In the genomic region with DNA sequence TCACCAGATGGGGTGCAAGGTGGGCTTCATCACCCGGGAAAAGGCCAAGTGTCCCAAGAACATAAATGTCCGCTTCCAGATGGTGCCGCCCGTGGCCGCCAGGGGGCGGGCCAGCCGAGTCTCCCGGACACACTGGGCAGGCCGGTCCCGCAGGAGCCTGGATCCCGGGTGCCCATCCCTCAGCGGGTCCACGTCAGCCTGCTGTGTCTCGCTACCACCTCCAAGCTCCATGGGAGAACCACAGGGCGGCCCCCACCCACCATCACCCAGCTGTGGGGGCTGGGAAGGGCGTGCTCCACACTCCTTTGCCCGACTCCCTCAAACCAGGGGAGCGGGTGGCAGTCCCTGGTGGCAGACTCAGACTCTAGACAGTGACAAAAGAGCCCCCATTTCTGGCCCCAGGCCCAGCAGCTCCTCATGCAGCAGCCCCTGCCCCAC, we compare ENCODE assay signal across 8 cellular contexts. TPM values are rescaled to one million over a fixed set of nuclear protein-coding genes. Genes with fewer than 3 reads are reported as not detected.
DNase-seq lines count a peak whose midpoint lies in the region; ATAC-seq and TF ChIP-seq lines count a peak whose summit lies in the region.

No MANE protein-coding gene starts in this region.

- H3K27me3 ChIP-seq in endodermal cell (ENCODE audit: control insufficient read depth, insufficient read depth, low read length, poor library complexity, severe bottlenecking), result no peaks in the 10 kb centered on the region

- peak; percentile 37 for ATAC-seq in stimulated activated naive CD8-positive, alpha-beta T cell treated with anti-CD3 and anti-CD28 coated beads, Interleukin-15, amount 100 ng/mL, for 72 hours

- no peak overlapping the region for H3K4me3 ChIP-seq in endodermal cell (ENCODE audit: low read length)

- TF ChIP-seq CTCF in endodermal cell (conservative IDR thresholded peaks at IDR 0.05), result peak; percentile 98

- 18 to 36% methylated on average over 2 to 18 of the region's 18 CpGs for WGBS in endodermal cell (ENCODE audit: insufficient coverage in 1 of 2, insufficient read length in 1 of 2), 2 experiments

- peaks cover 3% of the 10 kb centered on the region for H3K4me1 ChIP-seq in endodermal cell (ENCODE audit: control insufficient read depth, insufficient read depth, low read length)

- no peaks in the 10 kb centered on the region for H3K9me3 Mint-ChIP-seq in endodermal cell
- H3K9me3 Mint-ChIP-seq in stimulated activated naive CD8-positive, alpha-beta T cell treated with anti-CD3 and anti-CD28 coated beads, Interleukin-15, amount 100 ng/mL, for 72 hours, result no peaks in the 10 kb centered on the region

- no peaks in the 10 kb centered on the region for H3K36me3 Mint-ChIP-seq in endodermal cell (ENCODE audit: low read depth)

- no peak overlapping the region for H3K27ac ChIP-seq in endodermal cell (ENCODE audit: low read depth, low read length)

- H3K36me3 ChIP-seq in endodermal cell (ENCODE audit: control insufficient read depth, insufficient read depth, low read length), result no peaks in the 10 kb centered on the region

- no peak overlapping the region for H3K4me3 Mint-ChIP-seq in endodermal cell
- H3K4me3 Mint-ChIP-seq in stimulated activated naive CD8-positive, alpha-beta T cell treated with anti-CD3 and anti-CD28 coated beads, Interleukin-15, amount 100 ng/mL, for 72 hours, result no peak overlapping the region

- H3K9ac ChIP-seq in endodermal cell (ENCODE audit: extremely low read depth, low read length, poor library complexity, severe bottlenecking), result no peak overlapping the region

- H3K9me3 ChIP-seq in endodermal cell (ENCODE audit: control insufficient read depth, low read length), result no peaks in the 10 kb centered on the region

- peak; percentile 32 for DNase-seq in NK-92 treated with Interleukin-12 subunit alpha and Interleukin-12 subunit beta, amount 100 ng/mL, for 24 hours (lab: John Stamatoyannopoulos, UW)
- no peak for DNase-seq in NK-92 (lab: John Stamatoyannopoulos, UW; ENCODE audit: unreplicated experiment)
- DNase-seq in NCI-H345 treated with DMSO at 0.1 percent for 48 hours (lab: John Stamatoyannopoulos, UW; ENCODE audit: unreplicated experiment), result peak; percentile 27
- DNase-seq in activated CD8-positive, alpha-beta memory T cell treated with anti-CD3 and anti-CD28 coated beads for 48 hours (ENCODE audit: low read depth in 2 of 3, low spot score in 2 of 3), result peak in 2 of 3 experiments; percentile 51 to 57
- peak; percentile 93 for DNase-seq in endodermal cell
- DNase-seq in mucosa of gallbladder (ENCODE audit: low spot score), result peak; percentile 75
- DNase-seq in stimulated activated naive CD8-positive, alpha-beta T cell treated with anti-CD3 and anti-CD28 coated beads, Interleukin-15, amount 100 ng/mL, for 72 hours, result peak in 1 of 2 donors; percentile 61
- no peak for DNase-seq in A172 (ENCODE audit: low spot score)

- H3K4me1 Mint-ChIP-seq in endodermal cell, result no peaks in the 10 kb centered on the region
- H3K4me1 Mint-ChIP-seq in stimulated activated naive CD8-positive, alpha-beta T cell treated with anti-CD3 and anti-CD28 coated beads, Interleukin-15, amount 100 ng/mL, for 72 hours, result peaks cover 52% of the 10 kb centered on the region

- H3K27ac Mint-ChIP-seq in endodermal cell, result no peak overlapping the region
- H3K27ac Mint-ChIP-seq in stimulated activated naive CD8-positive, alpha-beta T cell treated with anti-CD3 and anti-CD28 coated beads, Interleukin-15, amount 100 ng/mL, for 72 hours, result no peak overlapping the region

- H3K27me3 Mint-ChIP-seq in endodermal cell (ENCODE audit: insufficient read depth), result peaks cover 7% of the 10 kb centered on the region
- peaks cover 45% of the 10 kb centered on the region for H3K27me3 Mint-ChIP-seq in stimulated activated naive CD8-positive, alpha-beta T cell treated with anti-CD3 and anti-CD28 coated beads, Interleukin-15, amount 100 ng/mL, for 72 hours

RNA-seq across cellular contexts. Expression of gene NUDT14, which starts 22.0 kb away (rescaled TPM):
- total RNA-seq in endodermal cell (10 to 100 TPM; 43.4 to 59.5 TPM), mucosa of gallbladder (47.2 TPM)
- polyA plus RNA-seq in endodermal cell (2013, experiment 1 of 2), result 20.9 TPM
- polyA plus RNA-seq in endodermal cell (2013, experiment 2 of 2), result 20.4 TPM
- 19.9 and 23.1 TPM in 2 replicates for total RNA-seq in A172 (2014; rRNA removed; shearing (Covaris generic))

RNA-seq across cellular contexts. Expression of gene JAG2, which starts 34.5 kb away (rescaled TPM):
- total RNA-seq in endodermal cell (1 to 10 TPM; 6.4 TPM), mucosa of gallbladder (12.7 TPM)
- polyA plus RNA-seq in endodermal cell (2013, experiment 1 of 2), result 9.1 TPM
- 5.2 TPM for polyA plus RNA-seq in endodermal cell (2013, experiment 2 of 2)
- 6.5 and 9.8 TPM in 2 replicates for total RNA-seq in A172 (2014; rRNA removed; shearing (Covaris generic))

RNA-seq across cellular contexts. Expression of gene BTBD6, which starts 45.3 kb away (rescaled TPM):
- total RNA-seq in endodermal cell (10 to 100 TPM; 21.8 to 26.9 TPM), mucosa of gallbladder (50.8 TPM)
- polyA plus RNA-seq in endodermal cell (2013, experiment 1 of 2), result 29.0 TPM
- polyA plus RNA-seq in endodermal cell (2013, experiment 2 of 2), result 27.7 TPM
- not detected in 2 replicates for total RNA-seq in A172 (2014; rRNA removed; shearing (Covaris generic))

Comparison
In these comparisons a context has a peak if more than half of its experiments do, and no peak if none do; other contexts are left out.
1. DNase-seq: peak in NK-92 treated with Interleukin-12 subunit alpha and Interleukin-12 subunit beta, amount 100 ng/mL, for 24 hours (single experiment), NCI-H345 treated with DMSO at 0.1 percent for 48 hours (single experiment), activated CD8-positive, alpha-beta memory T cell treated with anti-CD3 and anti-CD28 coated beads for 48 hours (2 of 3), endodermal cell (single experiment) and mucosa of gallbladder (single experiment); none in NK-92 (single experiment) and A172 (single experiment).
2. RNA of gene BTBD6, which starts 45.3 kb away (total RNA-seq): 50.8 TPM in mucosa of gallbladder (single experiment) and 21.8 to 26.9 TPM in endodermal cell; not detected in A172; every median in the first group is over 10 times any median in the second.